18 cellular contexts compared by ENCODE assay signal in genomic region chr16:72604375-72604774, GRCh38.
"Had no signal": no experiment of that assay in that cellular context is flagged by ENCODE, and none has a peak within 500 bp of the region (broad histone marks: within the 10 kb centered on the region; RNA-seq: fewer than 3 reads in every experiment).

No MANE protein-coding gene starts in this region.

- H3K27me3 ChIP-seq: breast epithelium, neutrophil, thyroid gland, vagina had no signal

- H3K36me3 Mint-ChIP-seq: stimulated activated effector memory CD8-positive, alpha-beta T cell treated with anti-CD3 and anti-CD28 coated beads, Interleukin-12 subunit alpha, Interleukin-12 subunit beta, amount 100 ng/mL, for 72 hours had no signal

- H3K27ac Mint-ChIP-seq: activated naive CD8-positive, alpha-beta T cell treated with anti-CD3 and anti-CD28 coated beads, Interleukin-2, amount 10 ng/mL, durations not matched to agents 7 days and 5 days; naive thymus-derived CD8-positive, alpha-beta T cell; stimulated activated effector memory CD8-positive, alpha-beta T cell treated with anti-CD3 and anti-CD28 coated beads, Interleukin-12 subunit alpha, Interleukin-12 subunit beta, amount 100 ng/mL, for 72 hours had no signal

- ATAC-seq: activated T-cell treated with anti-CD3 and anti-CD28 coated beads, Interleukin-2, amount 50 U/mL, for 4 hours; esophagus mucosa; mucosa of descending colon; naive thymus-derived CD8-positive, alpha-beta T cell; right cardiac atrium; stimulated activated effector memory CD8-positive, alpha-beta T cell treated with anti-CD3 and anti-CD28 coated beads, Interleukin-12 subunit alpha, Interleukin-12 subunit beta, amount 100 ng/mL, for 72 hours had no signal

- H3K36me3 ChIP-seq: breast epithelium, neutrophil, thyroid gland, vagina had no signal

- H3K4me1 ChIP-seq: breast epithelium, thyroid gland, vagina had no signal

- DNase-seq: activated CD4-positive, alpha-beta T cell treated with anti-CD3 and anti-CD28 coated beads, Interleukin-2, amount 50 U/mL, for 48 hours; activated CD4-positive, CD25-positive, alpha-beta regulatory T cell treated with anti-CD3 and anti-CD28 coated beads, Interleukin-2, amount 50 U/mL, for 72 hours; activated gamma-delta T cell treated with Interleukin-2 at 50 U/mL for 16 hours; activated naive CD8-positive, alpha-beta T cell treated with anti-CD3 and anti-CD28 coated beads, Interleukin-2, amount 10 ng/mL, durations not matched to agents 7 days and 5 days; activated T-cell treated with anti-CD3 and anti-CD28 coated beads, Interleukin-2, amount 50 U/mL, for 4 hours; aorta; mucosa of descending colon; naive thymus-derived CD8-positive, alpha-beta T cell; posterior cingulate gyrus; right cardiac atrium; small intestine; thyroid gland had no signal

- H3K4me3 ChIP-seq: breast epithelium, mucosa of descending colon, thyroid gland, vagina had no signal

- H3K27ac ChIP-seq: breast epithelium, neutrophil, thyroid gland, vagina had no signal

- H3K9me3 ChIP-seq: breast epithelium, mucosa of descending colon, neutrophil, thyroid gland, vagina had no signal

- FAIRE-seq: endometrium, small intestine had no signal

- H3K27me3 Mint-ChIP-seq: activated naive CD8-positive, alpha-beta T cell treated with anti-CD3 and anti-CD28 coated beads, Interleukin-2, amount 10 ng/mL, durations not matched to agents 7 days and 5 days; naive thymus-derived CD8-positive, alpha-beta T cell had no signal

- H3K4me1 Mint-ChIP-seq: naive thymus-derived CD8-positive, alpha-beta T cell; stimulated activated effector memory CD8-positive, alpha-beta T cell treated with anti-CD3 and anti-CD28 coated beads, Interleukin-12 subunit alpha, Interleukin-12 subunit beta, amount 100 ng/mL, for 72 hours had no signal

- H3K4me3 Mint-ChIP-seq: activated naive CD8-positive, alpha-beta T cell treated with anti-CD3 and anti-CD28 coated beads, Interleukin-2, amount 10 ng/mL, durations not matched to agents 7 days and 5 days; activated T-cell treated with anti-CD3 and anti-CD28 coated beads, Interleukin-2, amount 50 U/mL, for 4 hours; naive thymus-derived CD8-positive, alpha-beta T cell; stimulated activated effector memory CD8-positive, alpha-beta T cell treated with anti-CD3 and anti-CD28 coated beads, Interleukin-12 subunit alpha, Interleukin-12 subunit beta, amount 100 ng/mL, for 72 hours had no signal
